Comparison of ENCODE assay signal across 18 cellular contexts in genomic region chr7:45161138-45161537, GRCh38. TPM values are rescaled to one million over a fixed set of nuclear protein-coding genes. Genes with fewer than 3 reads are reported as not detected.
DNase-seq lines count a peak whose midpoint lies in the region; ATAC-seq and TF ChIP-seq lines count a peak whose summit lies in the region.
"Had no signal": no experiment of that assay in that cellular context is flagged by ENCODE, and none has a peak within 500 bp of the region (broad histone marks: within the 10 kb centered on the region; RNA-seq: fewer than 3 reads in every experiment).

No MANE protein-coding gene starts in this region.

- H3K36me3 ChIP-seq in SK-N-SH (replicated peaks in 1 of 2; ENCODE audit: control insufficient read depth in 1 of 2, insufficient read depth in 2 of 2, low read length in 1 of 2): no peaks in the 10 kb centered on the region
- H3K36me3 ChIP-seq in BLaER1: no peaks in the 10 kb centered on the region
- no peaks in the 10 kb centered on the region for H3K36me3 ChIP-seq in sigmoid colon

- CTCF ChIA-PET in SK-N-SH (lab: Yijun Ruan, JAX): interaction anchor here (0.8 to 2.6 kb wide), 6 partner anchors 11 to 100 kb away, joined by 3 to 15 read pairs (median 4); no protein-coding TSS in a partner anchor

- H3K27ac ChIP-seq in SK-N-SH (ENCODE audit: low read depth in 2 of 2, low read length in 1 of 2) (peak overlapping the region in 1 of 2 experiments; percentile 62; a peak in 2 of 4 replicates), BLaER1 (peak overlapping the region; percentile 81), sigmoid colon (no peak overlapping the region)
- H3K27ac ChIP-seq: 22Rv1 had no signal

- no peaks in the 10 kb centered on the region for H3K79me2 ChIP-seq in SK-N-SH (ENCODE audit: insufficient read depth)

- H3K9me3 ChIP-seq in SK-N-SH: 0 out of 2 replicates have a peak, but pooled peaks cover 4% of the 10 kb centered on the region
- H3K9me3 ChIP-seq in BLaER1: peaks cover 28% of the 10 kb centered on the region
- peaks cover 0 to 2% (median 0%) of the 10 kb centered on the region in 4 donors for H3K9me3 ChIP-seq in sigmoid colon

- WGBS in SK-N-SH (ENCODE audit: low lambda C conversion rate): 53% methylated on average over 4 of the region's 4 CpGs
- WGBS in sigmoid colon, 2 donors: 68 to 88% methylated on average over 4 of the region's 4 CpGs

- H3K9me3 Mint-ChIP-seq in brain: peaks cover 13 to 29% (median 19%) of the 10 kb centered on the region in 5 experiments

- no peak for TF ChIP-seq CTCF in SK-N-SH (IDR thresholded peaks at IDR 0.05)
- no peak for TF ChIP-seq CTCF in brain (conservative IDR thresholded peaks at IDR 0.05)
- TF ChIP-seq CTCF in sigmoid colon (IDR thresholded peaks at IDR 0.05): no peak

- ATAC-seq in SK-N-SH treated with all-trans-retinoic acid at 6 μM for 48 hours (no peak), HG03378 (IDR thresholded peaks at IDR 0.05; ENCODE audit: unreplicated experiment) (no peak)
- ATAC-seq: PC-3 had no signal

- intact Hi-C loops in sigmoid colon (cut with DNase I): no loop called here

- H3F3A ChIP-seq in SK-N-SH (replicated peaks; ENCODE audit: insufficient read depth): no peaks in the 10 kb centered on the region

- H3K4me1 Mint-ChIP-seq in brain: peaks cover 19% of the 10 kb centered on the region

- H3K27me3 ChIP-seq in SK-N-SH (ENCODE audit: insufficient read depth): peaks cover 29% of the 10 kb centered on the region
- H3K27me3 ChIP-seq in BLaER1: peaks cover 33% of the 10 kb centered on the region
- H3K27me3 ChIP-seq in sigmoid colon: peaks cover 8 to 32% (median 18%) of the 10 kb centered on the region in 3 donors

- H3K4me3 Mint-ChIP-seq in brain: no peak overlapping the region
- H3K4me3 Mint-ChIP-seq: HFFc6 had no signal

- H4K20me1 ChIP-seq in SK-N-SH (ENCODE audit: insufficient read depth) (no peaks in the 10 kb centered on the region), BLaER1 (no peaks in the 10 kb centered on the region)

- peak overlapping the region in 4 of 5 experiments; percentile 17 to 90 (median 76) for H3K27ac Mint-ChIP-seq in brain
- H3K27ac Mint-ChIP-seq: HFFc6 had no signal

- TF ChIP-seq RAD21 in SK-N-SH (IDR thresholded peaks at IDR 0.05; ENCODE audit: low read length): no peak

- H3K9ac ChIP-seq in SK-N-SH: no peak overlapping the region
- H3K9ac ChIP-seq in BLaER1: peak overlapping the region; percentile 52; the same call in 1 of the 2 replicates

- H2AFZ ChIP-seq in SK-N-SH (ENCODE audit: low read depth): no peak overlapping the region

- H3K4me2 ChIP-seq in SK-N-SH: no peak overlapping the region
- H3K4me2 ChIP-seq in BLaER1: peak overlapping the region; percentile 78

- POLR2A ChIA-PET in SK-N-SH (lab: Yijun Ruan, JAX): no interaction called here

- no peaks in the 10 kb centered on the region for H3K9me2 ChIP-seq in SK-N-SH

- H3K27me3 Mint-ChIP-seq in brain: peaks cover 32% of the 10 kb centered on the region

- no peak for TF ChIP-seq EP300 in SK-N-SH (IDR thresholded peaks at IDR 0.05; ENCODE audit: borderline replicate concordance in 1 of 2, low read depth in 1 of 2, low read length in 1 of 2)
- TF ChIP-seq EP300 in sigmoid colon (IDR thresholded peaks at IDR 0.05): no peak

- no peak overlapping the region for H3K4me3 ChIP-seq in SK-N-SH (ENCODE audit: low read depth in 2 of 2, low read length in 1 of 2)
- no peak overlapping the region for H3K4me3 ChIP-seq in BLaER1
- H3K4me3 ChIP-seq in sigmoid colon: no peak overlapping the region

- peak; percentile 60 for DNase-seq in SK-N-SH
- peak; percentile 21 for DNase-seq in sigmoid colon
- DNase-seq in stimulated activated CD4-positive, alpha-beta T cell treated with anti-CD3 and anti-CD28 coated beads, Interleukin-2, amount 100 ng/mL, for 48 hours: no peak
- DNase-seq in stimulated activated naive CD4-positive, alpha-beta T cell treated with Interleukin-2 at 50 U/mL for 16 hours (lab: John Stamatoyannopoulos, UW): no peak
- DNase-seq: DMS153, EL, HFFc6, NCI-H1436 treated with DMSO at 0.1 percent for 48 hours, NCI-H2081 treated with DMSO at 0.1 percent for 48 hours, NCI-H226, NCI-H69, PC-3 had no signal

- TF ChIP-seq POLR2A in sigmoid colon (IDR thresholded peaks at IDR 0.05): no peak

- H3K4me1 ChIP-seq in SK-N-SH (ENCODE audit: control insufficient read depth in 1 of 2, insufficient read depth in 2 of 2, low read depth in 1 of 2, low read length in 1 of 2): peaks cover 0 to 14% of the 10 kb centered on the region in 2 experiments; a peak in 1 of 4 replicates
- peaks cover 30% of the 10 kb centered on the region for H3K4me1 ChIP-seq in BLaER1
- H3K4me1 ChIP-seq in sigmoid colon: peaks cover 0 to 10% (median 7%) of the 10 kb centered on the region in 4 donors

- no peaks in the 10 kb centered on the region for H3K36me3 Mint-ChIP-seq in brain

TF ChIP-seq in SK-N-SH, 30 proteins besides CTCF, POLR2A, EP300 and RAD21:
- TF ChIP-seq YY1 (IDR thresholded peaks at IDR 0.05; ENCODE audit: low read depth): no peak
- TF ChIP-seq FOXJ3 (CRISPR knock-in tag; IDR thresholded peaks at IDR 0.05): 0 out of 2 replicates have a peak, but pooled peaks have one; percentile 22

TF ChIP-seq in SK-N-SH treated with all-trans-retinoic acid at 6 μM for 48 hours, 23 proteins besides CTCF, POLR2A, EP300 and RAD21 (continues in another document):
- TF ChIP-seq BACH2 (CRISPR knock-in tag; IDR thresholded peaks at IDR 0.05; ENCODE audit: borderline replicate concordance): no peak
- TF ChIP-seq POU6F1 (CRISPR knock-in tag; IDR thresholded peaks at IDR 0.05; ENCODE audit: borderline replicate concordance, low read depth): no peak
- no peak for TF ChIP-seq OSR1 (CRISPR knock-in tag; IDR thresholded peaks at IDR 0.05)
- no peak for TF ChIP-seq ZFP30 (CRISPR knock-in tag; IDR thresholded peaks at IDR 0.05)
- no peak for TF ChIP-seq ESRRG (CRISPR knock-in tag; IDR thresholded peaks at IDR 0.05)
- TF ChIP-seq ZC3H10 (CRISPR knock-in tag; IDR thresholded peaks at IDR 0.05): no peak
- TF ChIP-seq ZNF70 (CRISPR knock-in tag; IDR thresholded peaks at IDR 0.05): no peak
- TF ChIP-seq ARNTL (CRISPR knock-in tag; IDR thresholded peaks at IDR 0.05; ENCODE audit: borderline replicate concordance, low read depth): no peak
- TF ChIP-seq ZFP3 (CRISPR knock-in tag; IDR thresholded peaks at IDR 0.05): no peak
- no peak for TF ChIP-seq CSDC2 (CRISPR knock-in tag; IDR thresholded peaks at IDR 0.05)
- no peak for TF ChIP-seq ZNF8 (CRISPR knock-in tag; IDR thresholded peaks at IDR 0.05)
- no peak for TF ChIP-seq ZNF565 (CRISPR knock-in tag; conservative IDR thresholded peaks at IDR 0.05; ENCODE audit: low read depth)
- no peak for TF ChIP-seq GLIS3 (CRISPR knock-in tag; IDR thresholded peaks at IDR 0.05)
- TF ChIP-seq ISL1 (CRISPR knock-in tag; IDR thresholded peaks at IDR 0.05): no peak
- TF ChIP-seq SNAI2 (CRISPR knock-in tag; IDR thresholded peaks at IDR 0.05): no peak
- no peak for TF ChIP-seq PPARA (CRISPR knock-in tag; IDR thresholded peaks at IDR 0.05; ENCODE audit: borderline replicate concordance)
- no peak for TF ChIP-seq CSRNP3 (CRISPR knock-in tag; IDR thresholded peaks at IDR 0.05)

RNA-seq across cellular contexts. Expression of gene RAMP3, which starts 3.5 kb away (rescaled TPM):
- not detected in 2 replicates for polyA plus RNA-seq in SK-N-SH (2012; rRNA removed)
- polyA plus RNA-seq in SK-N-SH (2012; cell fraction: cytosol; rRNA removed): 0.03 and 0.04 TPM in 2 replicates
- not detected in 2 replicates for polyA plus RNA-seq in SK-N-SH (2012; cell fraction: nucleus; rRNA removed)
- polyA plus RNA-seq in brain (ENCODE audit: insufficient read depth, low read depth, low replicate concordance): 13.2 TPM
- total RNA-seq in sigmoid colon: 10 to 100 TPM; 18.4 to 57.8 (median 33.7) TPM
- polyA plus RNA-seq in sigmoid colon: 10 to 100 TPM in 1 of 3 donors, 1 to 10 TPM in 2; 2.5 to 26.0 (median 4.8) TPM
- total RNA-seq: H4, HFFc6, PC-3 had no signal

RNA-seq across cellular contexts. Expression of gene TBRG4, which starts 49.6 kb away (rescaled TPM):
- polyA plus RNA-seq in SK-N-SH (2012; rRNA removed): 76.2 and 89.4 TPM in 2 replicates
- polyA plus RNA-seq in SK-N-SH (2012; cell fraction: cytosol; rRNA removed): 29.3 and 48.3 TPM in 2 replicates
- 211 and 212 TPM in 2 replicates for polyA plus RNA-seq in SK-N-SH (2012; cell fraction: nucleus; rRNA removed)
- 58.3 TPM for polyA plus RNA-seq in brain (ENCODE audit: insufficient read depth, low read depth, low replicate concordance)
- 10 to 100 TPM; 40.3 to 57.1 (median 46.8) TPM for total RNA-seq in sigmoid colon
- 10 to 100 TPM; 31.8 to 80.1 (median 44.6) TPM for polyA plus RNA-seq in sigmoid colon

Comparison
In these comparisons a context has a peak if more than half of its experiments do, and no peak if none do; other contexts are left out.
1. DNase-seq: peak in SK-N-SH (single experiment) and sigmoid colon (single experiment); none in stimulated activated CD4-positive, alpha-beta T cell treated with anti-CD3 and anti-CD28 coated beads, Interleukin-2, amount 100 ng/mL, for 48 hours (0 of 2) and stimulated activated naive CD4-positive, alpha-beta T cell treated with Interleukin-2 at 50 U/mL for 16 hours (single experiment).